Comparison of ENCODE assay signal across 8 cellular contexts in the genomic region with DNA sequence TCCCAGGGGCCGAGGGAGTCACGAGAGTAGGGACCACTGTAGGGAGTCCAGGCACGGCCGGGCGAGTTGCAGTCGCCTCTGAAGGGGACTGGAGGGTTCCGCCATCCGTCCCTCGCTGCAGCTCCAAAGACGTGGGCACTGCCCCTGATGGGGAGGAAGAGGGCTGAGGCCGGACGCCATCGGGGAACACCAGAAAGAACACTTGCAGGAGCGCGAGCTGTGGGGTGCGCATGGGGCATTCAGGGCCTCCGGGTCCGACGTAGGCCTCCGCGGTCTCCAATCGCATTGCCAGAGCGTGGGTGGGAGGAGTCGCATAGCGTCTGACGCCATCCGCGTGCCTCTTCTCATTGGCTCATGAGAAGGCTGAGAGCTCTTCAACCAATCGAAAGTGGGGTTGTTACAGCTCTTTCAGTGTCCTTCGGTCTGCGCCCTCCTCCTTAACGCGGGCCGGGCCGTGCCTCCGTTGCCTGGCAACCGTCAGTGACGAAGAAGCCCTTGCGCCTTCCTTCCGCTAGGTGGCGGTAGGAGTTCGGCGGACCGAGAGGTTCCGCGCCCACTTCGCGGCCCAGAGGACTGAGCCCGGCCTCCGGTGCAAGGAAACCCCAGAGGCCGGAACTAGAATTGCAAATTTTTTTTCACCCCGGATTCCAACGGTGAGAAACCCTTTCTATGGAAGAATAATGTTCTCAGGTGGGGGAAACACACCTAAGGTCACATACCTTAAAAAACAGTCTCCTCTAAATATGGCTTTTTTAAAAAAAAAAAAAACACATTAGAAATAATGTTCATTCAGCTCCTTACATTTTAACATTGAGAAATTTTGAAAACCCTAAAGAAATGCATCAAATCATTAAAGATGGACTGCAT. TPM values are rescaled to one million over a fixed set of nuclear protein-coding genes. Genes with fewer than 3 reads are reported as not detected.
DNase-seq lines count a peak whose midpoint lies in the region; ATAC-seq, FAIRE-seq and TF ChIP-seq lines count a peak whose summit lies in the region.

A gene with protein sequence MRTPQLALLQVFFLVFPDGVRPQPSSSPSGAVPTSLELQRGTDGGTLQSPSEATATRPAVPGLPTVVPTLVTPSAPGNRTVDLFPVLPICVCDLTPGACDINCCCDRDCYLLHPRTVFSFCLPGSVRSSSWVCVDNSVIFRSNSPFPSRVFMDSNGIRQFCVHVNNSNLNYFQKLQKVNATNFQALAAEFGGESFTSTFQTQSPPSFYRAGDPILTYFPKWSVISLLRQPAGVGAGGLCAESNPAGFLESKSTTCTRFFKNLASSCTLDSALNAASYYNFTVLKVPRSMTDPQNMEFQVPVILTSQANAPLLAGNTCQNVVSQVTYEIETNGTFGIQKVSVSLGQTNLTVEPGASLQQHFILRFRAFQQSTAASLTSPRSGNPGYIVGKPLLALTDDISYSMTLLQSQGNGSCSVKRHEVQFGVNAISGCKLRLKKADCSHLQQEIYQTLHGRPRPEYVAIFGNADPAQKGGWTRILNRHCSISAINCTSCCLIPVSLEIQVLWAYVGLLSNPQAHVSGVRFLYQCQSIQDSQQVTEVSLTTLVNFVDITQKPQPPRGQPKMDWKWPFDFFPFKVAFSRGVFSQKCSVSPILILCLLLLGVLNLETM (minus strand): TSS at position 260 of the 867 bp plus-strand sequence. CDS start 28 bp downstream, at position 232.

- ATAC-seq in GM18867 (IDR thresholded peaks at IDR 0.05; ENCODE audit: unreplicated experiment) (peak; percentile 98), HG03108 (IDR thresholded peaks at IDR 0.05; ENCODE audit: unreplicated experiment) (peak; percentile 98)

- intact Hi-C loops in mammary epithelial cell (cut with micrococcal nuclease), result loop anchor here (1.0 to 5.0 kb wide), 5 partner anchors 38 to 322 kb away; a partner anchor contains a TSS

- peak; percentile 83 for FAIRE-seq in small intestine (lab: Jason Lieb, UNC)

- H3K4me2 ChIP-seq in mammary epithelial cell (ENCODE audit: insufficient read depth, low read depth, low read length), result peak within 1 kb of the TSS; percentile 68

- H3K4me3 ChIP-seq in mammary epithelial cell (replicated peaks in 1 of 3; ENCODE audit: insufficient read depth in 1 of 3, low read depth in 2 of 3, low read length in 3 of 3) (peak within 1 kb of the TSS; percentile 73 to 93 (median 74)), iPS-20b (ENCODE audit: low read length) (peak within 1 kb of the TSS; percentile 93), small intestine (ENCODE audit: low read depth in 1 of 2, low read length in 2 of 2) (peak within 1 kb of the TSS; percentile 67 to 68)

- DNase-seq in ACHN (peak; percentile 100), NCI-H2196 (lab: John Stamatoyannopoulos, UW; ENCODE audit: unreplicated experiment) (peak; percentile 93), mammary epithelial cell (peak; percentile 100), small intestine (peak; percentile 100)

- WGBS in mammary epithelial cell (ENCODE audit: low coverage, missing lambda C conversion rate), result 2% methylated on average over 44 of the region's 53 CpGs
- 0% methylated on average over 53 of the region's 53 CpGs for WGBS in small intestine, 3 donors

- no peaks in the 10 kb centered on the region for H4K20me1 ChIP-seq in mammary epithelial cell (ENCODE audit: insufficient read depth, low read length)

- no peaks in the 10 kb centered on the region for H3K9me3 ChIP-seq in mammary epithelial cell (replicated peaks; ENCODE audit: insufficient read depth, low read length)
- peaks cover 11% of the 10 kb centered on the region; the same call in 1 of the 2 replicates for H3K9me3 ChIP-seq in iPS-20b (ENCODE audit: insufficient read depth, low read depth, low read length)
- no peaks in the 10 kb centered on the region for H3K9me3 ChIP-seq in small intestine (ENCODE audit: control insufficient read depth, low read depth)

- CTCF ChIA-PET in mammary epithelial cell (lab: Charles Lee; ENCODE audit: low non-redundant PET), result interaction anchor here (0.5 to 1.5 kb wide), 25 partner anchors 30 to 536 kb away, joined by 3 to 39 read pairs (median 4); a partner anchor contains a TSS

- H3K9ac ChIP-seq in mammary epithelial cell (ENCODE audit: insufficient read depth, low read length) (peak within 1 kb of the TSS; percentile 89), iPS-20b (ENCODE audit: low read depth, low read length) (peak within 1 kb of the TSS; percentile 92)

- H2AFZ ChIP-seq in mammary epithelial cell (ENCODE audit: low read depth, low read length), result peak within 1 kb of the TSS; percentile 98

- no peaks in the 10 kb centered on the region for H3K27me3 ChIP-seq in mammary epithelial cell (ENCODE audit: insufficient read depth, low read length)
- H3K27me3 ChIP-seq in iPS-20b (ENCODE audit: insufficient read depth, low read length), result no peaks in the 10 kb centered on the region
- H3K27me3 ChIP-seq in small intestine (ENCODE audit: control insufficient read depth in 2 of 2, insufficient read depth in 2 of 2, low read length in 2 of 2), result no peaks in the 10 kb centered on the region

- H3K36me3 ChIP-seq in mammary epithelial cell (ENCODE audit: insufficient read depth, low read length) (peaks cover 2% of the 10 kb centered on the region), iPS-20b (ENCODE audit: insufficient read depth, low read depth, low read length) (peaks cover 34% of the 10 kb centered on the region), small intestine (ENCODE audit: control insufficient read depth in 2 of 2, insufficient read depth in 2 of 2, low read length in 2 of 2) (peaks cover 0 to 3% of the 10 kb centered on the region in 2 donors)

- dilution Hi-C loops in mammary epithelial cell (cut with HindIII; ENCODE audit: low sequenced_read_pairs), result no loop called here

- TF ChIP-seq CTCF in VCaP (conservative IDR thresholded peaks at IDR 0.05) (peak; percentile 99), mammary epithelial cell (conservative IDR thresholded peaks at IDR 0.05 in 1 of 2, IDR thresholded peaks at IDR 0.05 in 1 of 2; ENCODE audit: extremely low read depth in 1 of 2, insufficient read depth in 1 of 2, low read depth in 1 of 2, low read length in 2 of 2) (peak; percentile 96 to 99)

- H3K4me1 ChIP-seq in mammary epithelial cell (ENCODE audit: insufficient read depth, low read length) (peaks cover 9% of the 10 kb centered on the region), iPS-20b (ENCODE audit: insufficient read depth, low read length) (no peaks in the 10 kb centered on the region), small intestine (ENCODE audit: control insufficient read depth in 2 of 2, insufficient read depth in 1 of 2, low read depth in 1 of 2, low read length in 1 of 2) (peaks cover 3 to 9% of the 10 kb centered on the region in 2 donors)

- peak within 1 kb of the TSS; percentile 71 for H3K27ac ChIP-seq in VCaP
- peak within 1 kb of the TSS; percentile 84 for H3K27ac ChIP-seq in mammary epithelial cell (ENCODE audit: insufficient read depth, low read depth, low read length)
- no peak within 1 kb of the TSS for H3K27ac ChIP-seq in iPS-20b (ENCODE audit: low read length)
- peak within 1 kb of the TSS; percentile 69 to 80 for H3K27ac ChIP-seq in small intestine (ENCODE audit: low read depth in 1 of 2, low read length in 1 of 2)

- no TSS peak for BruUV-seq in mammary epithelial cell (replicated peaks; lab: Mats Ljungman, UMichigan)

- peaks cover 37% of the 10 kb centered on the region for H3K79me2 ChIP-seq in mammary epithelial cell (ENCODE audit: insufficient read depth, low read length)

- in situ Hi-C loops in ACHN (cut with HindIII; ENCODE audit: low pct_ligation_motif_present, low pct_unique_long_range_greater_than_20kb, low sequenced_read_pairs), result no loop called here
- in situ Hi-C loops in mammary epithelial cell (cut with MboI; ENCODE audit: low sequenced_read_pairs in 2 of 2), result loop anchor here (10.0 kb wide), 2 partner anchors 141 to 151 kb away; no protein-coding TSS in a partner anchor

RNA-seq across cellular contexts. Expression of the gene that starts here (rescaled TPM):
- total RNA-seq in mammary epithelial cell, result 10 to 100 TPM; 31.8 to 45.2 TPM
- polyA plus RNA-seq in mammary epithelial cell (38.4 TPM), small intestine (10 to 100 TPM in 2 of 3 donors, 1 to 10 TPM in 1; 7.8 to 19.5 (median 11.0) TPM)
- polyA minus RNA-seq in mammary epithelial cell, result 23.4 TPM
